24 cellular contexts compared by ENCODE assay signal in genomic region chr3:16119887-16120286, GRCh38. TPM values are rescaled to one million over a fixed set of nuclear protein-coding genes. Genes with fewer than 3 reads are reported as not detected.
"Had no signal": no experiment of that assay in that cellular context is flagged by ENCODE, and none has a peak within 500 bp of the region (broad histone marks: within the 10 kb centered on the region; RNA-seq: fewer than 3 reads in every experiment).

No MANE protein-coding gene starts in this region.

- H3K27me3 ChIP-seq: adrenal gland had no signal

- H3K4me1 Mint-ChIP-seq: activated naive CD8-positive, alpha-beta T cell treated with anti-CD3 and anti-CD28 coated beads, Interleukin-2, amount 10 ng/mL, durations not matched to agents 7 days and 5 days had no signal

- H3K36me3 Mint-ChIP-seq: activated naive CD8-positive, alpha-beta T cell treated with anti-CD3 and anti-CD28 coated beads, Interleukin-2, amount 10 ng/mL, durations not matched to agents 7 days and 5 days had no signal

- H3K4me3 ChIP-seq: adrenal gland, SK-N-MC had no signal

- H3K27ac ChIP-seq: adrenal gland, SK-N-MC had no signal

- H3K27ac Mint-ChIP-seq: activated CD8-positive, alpha-beta T cell treated with anti-CD3 and anti-CD28 coated beads, Interleukin-2, amount 10 ng/mL, durations not matched to agents 7 days and 5 days; activated naive CD8-positive, alpha-beta T cell treated with anti-CD3 and anti-CD28 coated beads, Interleukin-2, amount 10 ng/mL, durations not matched to agents 7 days and 5 days; T-helper 1 cell treated with Interleukin-12 subunit alpha and Interleukin-12 subunit beta and Interleukin-4 antibody, amounts not matched to agents 30 μg/mL and 1 μg/mL, for 36 hours had no signal

- H3K4me3 Mint-ChIP-seq: activated CD8-positive, alpha-beta T cell treated with anti-CD3 and anti-CD28 coated beads, Interleukin-2, amount 10 ng/mL, durations not matched to agents 7 days and 5 days; activated naive CD8-positive, alpha-beta T cell treated with anti-CD3 and anti-CD28 coated beads, Interleukin-2, amount 10 ng/mL, durations not matched to agents 7 days and 5 days; T-helper 1 cell treated with Interleukin-12 subunit alpha and Interleukin-12 subunit beta and Interleukin-4 antibody, amounts not matched to agents 30 μg/mL and 1 μg/mL, for 36 hours had no signal

- H3K9me3 ChIP-seq: adrenal gland had no signal

- ATAC-seq: activated CD4-positive, CD25-positive, alpha-beta regulatory T cell treated with anti-CD3 and anti-CD28 coated beads, Interleukin-2, amount 50 U/mL, for 24 hours; activated CD8-positive, alpha-beta T cell treated with anti-CD3 and anti-CD28 coated beads, Interleukin-2, amount 10 ng/mL, durations not matched to agents 7 days and 5 days; PC-3 had no signal

- H3K36me3 ChIP-seq: adrenal gland had no signal

- DNase-seq: activated CD4-positive, alpha-beta T cell treated with anti-CD3 and anti-CD28 coated beads for 48 hours; activated CD4-positive, alpha-beta T cell treated with anti-CD3 and anti-CD28 coated beads, Interleukin-2, amount 50 U/mL, for 4 hours; activated CD8-positive, alpha-beta memory T cell treated with anti-CD3 and anti-CD28 coated beads, Interleukin-2, amount 50 U/mL, for 48 hours; activated CD8-positive, alpha-beta T cell treated with anti-CD3 and anti-CD28 coated beads, Interleukin-2, amount 10 ng/mL, durations not matched to agents 7 days and 5 days; activated naive CD4-positive, alpha-beta T cell treated with anti-CD3 and anti-CD28 coated beads, Interleukin-2, amount 50 U/mL, for 16 hours; activated naive CD8-positive, alpha-beta T cell treated with anti-CD3 and anti-CD28 coated beads, Interleukin-2, amount 10 ng/mL, durations not matched to agents 7 days and 5 days; activated T-cell treated with anti-CD3 and anti-CD28 coated beads, Interleukin-2, amount 50 U/mL, for 1 hour; adrenal gland; anterior cingulate cortex; cerebellar nuclear complex; Karpas-422; MM.1S; NCI-H1105; NCI-H1436 treated with DMSO at 0.1 percent for 48 hours; NCI-H187; NCI-H2081; NCI-H226; NCI-H510A; NK-92 treated with Interleukin-12 subunit alpha and Interleukin-12 subunit beta, amount 100 ng/mL, for 24 hours; PC-3; SIG-M5 had no signal

- H3K9me3 Mint-ChIP-seq: activated naive CD8-positive, alpha-beta T cell treated with anti-CD3 and anti-CD28 coated beads, Interleukin-2, amount 10 ng/mL, durations not matched to agents 7 days and 5 days; T-helper 1 cell treated with Interleukin-12 subunit alpha and Interleukin-12 subunit beta and Interleukin-4 antibody, amounts not matched to agents 30 μg/mL and 1 μg/mL, for 36 hours had no signal

RNA-seq across cellular contexts. Expression of gene GALNT15, which starts 54.6 kb away (rescaled TPM):
- total RNA-seq: activated CD8-positive, alpha-beta T cell treated with anti-CD3 and anti-CD28 coated beads, Interleukin-2, amount 10 ng/mL, durations not matched to agents 7 days and 5 days; activated naive CD8-positive, alpha-beta T cell treated with anti-CD3 and anti-CD28 coated beads, Interleukin-2, amount 10 ng/mL, durations not matched to agents 7 days and 5 days; PC-3 had no signal
